1 cellular context compared by ENCODE assay signal in the genomic region with DNA sequence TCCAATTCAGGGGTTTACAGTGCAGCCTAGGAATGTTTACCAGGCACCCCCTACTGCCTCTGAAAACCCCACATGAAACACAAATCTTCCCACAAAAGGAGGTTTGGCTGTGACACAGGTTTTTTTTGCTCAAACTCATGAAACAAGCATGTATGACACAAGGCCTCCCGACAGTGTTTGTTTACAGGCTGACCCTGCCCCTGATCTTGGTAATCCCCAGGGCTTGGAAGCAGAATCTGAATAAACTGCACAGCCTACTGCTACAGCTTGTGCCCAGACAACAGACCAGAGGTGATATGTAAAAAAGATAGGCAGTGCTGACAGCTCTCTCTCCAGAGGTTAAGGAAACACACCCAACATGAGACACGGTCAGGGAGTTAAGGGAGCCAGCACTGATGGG.
TF ChIP-seq lines count a peak whose summit lies in the region.

No MANE protein-coding gene starts in this region.

TF ChIP-seq in GM23338, 12 proteins besides CTCF, POLR2A, EP300 and RAD21 (continued from another document):
- TF ChIP-seq, protein P1, sequence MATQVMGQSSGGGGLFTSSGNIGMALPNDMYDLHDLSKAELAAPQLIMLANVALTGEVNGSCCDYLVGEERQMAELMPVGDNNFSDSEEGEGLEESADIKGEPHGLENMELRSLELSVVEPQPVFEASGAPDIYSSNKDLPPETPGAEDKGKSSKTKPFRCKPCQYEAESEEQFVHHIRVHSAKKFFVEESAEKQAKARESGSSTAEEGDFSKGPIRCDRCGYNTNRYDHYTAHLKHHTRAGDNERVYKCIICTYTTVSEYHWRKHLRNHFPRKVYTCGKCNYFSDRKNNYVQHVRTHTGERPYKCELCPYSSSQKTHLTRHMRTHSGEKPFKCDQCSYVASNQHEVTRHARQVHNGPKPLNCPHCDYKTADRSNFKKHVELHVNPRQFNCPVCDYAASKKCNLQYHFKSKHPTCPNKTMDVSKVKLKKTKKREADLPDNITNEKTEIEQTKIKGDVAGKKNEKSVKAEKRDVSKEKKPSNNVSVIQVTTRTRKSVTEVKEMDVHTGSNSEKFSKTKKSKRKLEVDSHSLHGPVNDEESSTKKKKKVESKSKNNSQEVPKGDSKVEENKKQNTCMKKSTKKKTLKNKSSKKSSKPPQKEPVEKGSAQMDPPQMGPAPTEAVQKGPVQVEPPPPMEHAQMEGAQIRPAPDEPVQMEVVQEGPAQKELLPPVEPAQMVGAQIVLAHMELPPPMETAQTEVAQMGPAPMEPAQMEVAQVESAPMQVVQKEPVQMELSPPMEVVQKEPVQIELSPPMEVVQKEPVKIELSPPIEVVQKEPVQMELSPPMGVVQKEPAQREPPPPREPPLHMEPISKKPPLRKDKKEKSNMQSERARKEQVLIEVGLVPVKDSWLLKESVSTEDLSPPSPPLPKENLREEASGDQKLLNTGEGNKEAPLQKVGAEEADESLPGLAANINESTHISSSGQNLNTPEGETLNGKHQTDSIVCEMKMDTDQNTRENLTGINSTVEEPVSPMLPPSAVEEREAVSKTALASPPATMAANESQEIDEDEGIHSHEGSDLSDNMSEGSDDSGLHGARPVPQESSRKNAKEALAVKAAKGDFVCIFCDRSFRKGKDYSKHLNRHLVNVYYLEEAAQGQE (IDR thresholded peaks at IDR 0.05; ENCODE audit: unreplicated experiment), result no peak
- TF ChIP-seq ZNF114 (CRISPR knock-in tag; IDR thresholded peaks at IDR 0.05) (no peak), ZNF331 (CRISPR knock-in tag; IDR thresholded peaks at IDR 0.05; ENCODE audit: low read depth) (no peak), CREB1 (CRISPR knock-in tag; IDR thresholded peaks at IDR 0.05; ENCODE audit: low read depth) (no peak), EZH2phosphoT487 (IDR thresholded peaks at IDR 0.05; ENCODE audit: unreplicated experiment) (no peak), JUNB (IDR thresholded peaks at IDR 0.05; ENCODE audit: unreplicated experiment) (no peak)
- TF ChIP-seq, protein P2, sequence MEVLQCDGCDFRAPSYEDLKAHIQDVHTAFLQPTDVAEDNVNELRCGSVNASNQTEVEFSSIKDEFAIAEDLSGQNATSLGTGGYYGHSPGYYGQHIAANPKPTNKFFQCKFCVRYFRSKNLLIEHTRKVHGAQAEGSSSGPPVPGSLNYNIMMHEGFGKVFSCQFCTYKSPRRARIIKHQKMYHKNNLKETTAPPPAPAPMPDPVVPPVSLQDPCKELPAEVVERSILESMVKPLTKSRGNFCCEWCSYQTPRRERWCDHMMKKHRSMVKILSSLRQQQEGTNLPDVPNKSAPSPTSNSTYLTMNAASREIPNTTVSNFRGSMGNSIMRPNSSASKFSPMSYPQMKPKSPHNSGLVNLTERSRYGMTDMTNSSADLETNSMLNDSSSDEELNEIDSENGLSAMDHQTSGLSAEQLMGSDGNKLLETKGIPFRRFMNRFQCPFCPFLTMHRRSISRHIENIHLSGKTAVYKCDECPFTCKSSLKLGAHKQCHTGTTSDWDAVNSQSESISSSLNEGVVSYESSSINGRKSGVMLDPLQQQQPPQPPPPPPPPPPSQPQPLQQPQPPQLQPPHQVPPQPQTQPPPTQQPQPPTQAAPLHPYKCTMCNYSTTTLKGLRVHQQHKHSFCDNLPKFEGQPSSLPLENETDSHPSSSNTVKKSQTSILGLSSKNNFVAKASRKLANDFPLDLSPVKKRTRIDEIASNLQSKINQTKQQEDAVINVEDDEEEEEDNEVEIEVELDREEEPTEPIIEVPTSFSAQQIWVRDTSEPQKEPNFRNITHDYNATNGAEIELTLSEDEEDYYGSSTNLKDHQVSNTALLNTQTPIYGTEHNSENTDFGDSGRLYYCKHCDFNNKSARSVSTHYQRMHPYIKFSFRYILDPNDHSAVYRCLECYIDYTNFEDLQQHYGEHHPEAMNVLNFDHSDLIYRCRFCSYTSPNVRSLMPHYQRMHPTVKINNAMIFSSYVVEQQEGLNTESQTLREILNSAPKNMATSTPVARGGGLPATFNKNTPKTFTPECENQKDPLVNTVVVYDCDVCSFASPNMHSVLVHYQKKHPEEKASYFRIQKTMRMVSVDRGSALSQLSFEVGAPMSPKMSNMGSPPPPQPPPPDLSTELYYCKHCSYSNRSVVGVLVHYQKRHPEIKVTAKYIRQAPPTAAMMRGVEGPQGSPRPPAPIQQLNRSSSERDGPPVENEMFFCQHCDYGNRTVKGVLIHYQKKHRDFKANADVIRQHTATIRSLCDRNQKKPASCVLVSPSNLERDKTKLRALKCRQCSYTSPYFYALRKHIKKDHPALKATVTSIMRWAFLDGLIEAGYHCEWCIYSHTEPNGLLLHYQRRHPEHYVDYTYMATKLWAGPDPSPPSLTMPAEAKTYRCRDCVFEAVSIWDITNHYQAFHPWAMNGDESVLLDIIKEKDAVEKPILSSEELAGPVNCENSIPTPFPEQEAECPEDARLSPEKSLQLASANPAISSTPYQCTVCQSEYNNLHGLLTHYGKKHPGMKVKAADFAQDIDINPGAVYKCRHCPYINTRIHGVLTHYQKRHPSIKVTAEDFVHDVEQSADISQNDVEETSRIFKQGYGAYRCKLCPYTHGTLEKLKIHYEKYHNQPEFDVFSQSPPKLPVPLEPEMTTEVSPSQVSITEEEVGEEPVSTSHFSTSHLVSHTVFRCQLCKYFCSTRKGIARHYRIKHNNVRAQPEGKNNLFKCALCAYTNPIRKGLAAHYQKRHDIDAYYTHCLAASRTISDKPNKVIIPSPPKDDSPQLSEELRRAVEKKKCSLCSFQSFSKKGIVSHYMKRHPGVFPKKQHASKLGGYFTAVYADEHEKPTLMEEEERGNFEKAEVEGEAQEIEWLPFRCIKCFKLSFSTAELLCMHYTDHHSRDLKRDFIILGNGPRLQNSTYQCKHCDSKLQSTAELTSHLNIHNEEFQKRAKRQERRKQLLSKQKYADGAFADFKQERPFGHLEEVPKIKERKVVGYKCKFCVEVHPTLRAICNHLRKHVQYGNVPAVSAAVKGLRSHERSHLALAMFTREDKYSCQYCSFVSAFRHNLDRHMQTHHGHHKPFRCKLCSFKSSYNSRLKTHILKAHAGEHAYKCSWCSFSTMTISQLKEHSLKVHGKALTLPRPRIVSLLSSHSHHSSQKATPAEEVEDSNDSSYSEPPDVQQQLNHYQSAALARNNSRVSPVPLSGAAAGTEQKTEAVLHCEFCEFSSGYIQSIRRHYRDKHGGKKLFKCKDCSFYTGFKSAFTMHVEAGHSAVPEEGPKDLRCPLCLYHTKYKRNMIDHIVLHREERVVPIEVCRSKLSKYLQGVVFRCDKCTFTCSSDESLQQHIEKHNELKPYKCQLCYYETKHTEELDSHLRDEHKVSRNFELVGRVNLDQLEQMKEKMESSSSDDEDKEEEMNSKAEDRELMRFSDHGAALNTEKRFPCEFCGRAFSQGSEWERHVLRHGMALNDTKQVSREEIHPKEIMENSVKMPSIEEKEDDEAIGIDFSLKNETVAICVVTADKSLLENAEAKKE (CRISPR knock-in tag; IDR thresholded peaks at IDR 0.05), result no peak
